Comparison of ENCODE assay signal across 1 cellular context in the genomic region with DNA sequence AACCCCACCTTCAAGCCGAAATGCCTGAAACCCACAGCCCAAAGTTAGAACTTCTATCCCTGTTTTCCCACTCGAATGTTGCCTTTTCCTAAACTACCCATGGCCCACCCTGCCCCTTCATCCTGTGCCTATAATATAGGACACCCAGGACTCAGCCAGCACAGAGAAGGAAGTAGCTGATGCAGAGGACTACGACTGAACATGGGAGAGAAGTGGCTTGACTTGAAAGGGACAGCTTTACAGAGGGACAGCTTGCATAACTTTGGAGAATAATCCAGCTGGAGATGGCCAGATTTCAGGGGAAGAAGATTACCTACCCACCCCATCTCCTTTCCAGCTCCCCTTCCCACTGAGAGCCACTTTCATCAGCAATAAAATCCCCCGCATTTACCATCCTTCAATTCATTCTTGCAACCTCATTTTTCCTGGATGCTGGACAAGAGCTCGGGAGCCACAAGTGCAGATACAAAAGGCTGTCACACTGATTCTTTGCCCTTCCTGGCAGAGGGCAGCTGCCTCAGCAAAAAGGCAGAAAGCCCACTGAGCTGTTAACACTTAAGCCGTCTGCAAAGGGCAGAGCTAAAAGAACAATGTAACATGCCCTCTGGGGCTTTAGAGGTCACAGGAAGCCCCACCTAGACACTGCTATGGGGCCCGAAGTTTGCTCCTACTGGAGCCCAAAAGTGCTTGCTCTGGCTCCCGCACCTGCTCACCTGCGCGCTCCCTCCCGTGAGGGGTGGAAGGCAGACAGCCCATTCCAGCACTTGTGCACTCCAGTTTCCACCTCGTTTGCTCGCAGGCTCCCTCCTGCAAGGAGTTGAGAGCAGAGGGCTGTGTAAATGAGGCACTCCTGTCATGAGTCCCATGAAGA.
TF ChIP-seq lines count a peak whose summit lies in the region.

No MANE protein-coding gene starts in this region.

TF ChIP-seq in GM23338, 12 proteins besides CTCF, POLR2A, EP300 and RAD21 (continued from another document):
- TF ChIP-seq EZH2phosphoT487 (IDR thresholded peaks at IDR 0.05; ENCODE audit: unreplicated experiment) (no peak), ZNF114 (CRISPR knock-in tag; IDR thresholded peaks at IDR 0.05) (no peak), CREB1 (CRISPR knock-in tag; IDR thresholded peaks at IDR 0.05; ENCODE audit: low read depth) (no peak), ZNF331 (CRISPR knock-in tag; IDR thresholded peaks at IDR 0.05; ENCODE audit: low read depth) (no peak), STAT1 (IDR thresholded peaks at IDR 0.05; ENCODE audit: unreplicated experiment) (no peak), POLR2AphosphoS5 (IDR thresholded peaks at IDR 0.05; ENCODE audit: low read depth) (no peak)
- TF ChIP-seq, protein P1, sequence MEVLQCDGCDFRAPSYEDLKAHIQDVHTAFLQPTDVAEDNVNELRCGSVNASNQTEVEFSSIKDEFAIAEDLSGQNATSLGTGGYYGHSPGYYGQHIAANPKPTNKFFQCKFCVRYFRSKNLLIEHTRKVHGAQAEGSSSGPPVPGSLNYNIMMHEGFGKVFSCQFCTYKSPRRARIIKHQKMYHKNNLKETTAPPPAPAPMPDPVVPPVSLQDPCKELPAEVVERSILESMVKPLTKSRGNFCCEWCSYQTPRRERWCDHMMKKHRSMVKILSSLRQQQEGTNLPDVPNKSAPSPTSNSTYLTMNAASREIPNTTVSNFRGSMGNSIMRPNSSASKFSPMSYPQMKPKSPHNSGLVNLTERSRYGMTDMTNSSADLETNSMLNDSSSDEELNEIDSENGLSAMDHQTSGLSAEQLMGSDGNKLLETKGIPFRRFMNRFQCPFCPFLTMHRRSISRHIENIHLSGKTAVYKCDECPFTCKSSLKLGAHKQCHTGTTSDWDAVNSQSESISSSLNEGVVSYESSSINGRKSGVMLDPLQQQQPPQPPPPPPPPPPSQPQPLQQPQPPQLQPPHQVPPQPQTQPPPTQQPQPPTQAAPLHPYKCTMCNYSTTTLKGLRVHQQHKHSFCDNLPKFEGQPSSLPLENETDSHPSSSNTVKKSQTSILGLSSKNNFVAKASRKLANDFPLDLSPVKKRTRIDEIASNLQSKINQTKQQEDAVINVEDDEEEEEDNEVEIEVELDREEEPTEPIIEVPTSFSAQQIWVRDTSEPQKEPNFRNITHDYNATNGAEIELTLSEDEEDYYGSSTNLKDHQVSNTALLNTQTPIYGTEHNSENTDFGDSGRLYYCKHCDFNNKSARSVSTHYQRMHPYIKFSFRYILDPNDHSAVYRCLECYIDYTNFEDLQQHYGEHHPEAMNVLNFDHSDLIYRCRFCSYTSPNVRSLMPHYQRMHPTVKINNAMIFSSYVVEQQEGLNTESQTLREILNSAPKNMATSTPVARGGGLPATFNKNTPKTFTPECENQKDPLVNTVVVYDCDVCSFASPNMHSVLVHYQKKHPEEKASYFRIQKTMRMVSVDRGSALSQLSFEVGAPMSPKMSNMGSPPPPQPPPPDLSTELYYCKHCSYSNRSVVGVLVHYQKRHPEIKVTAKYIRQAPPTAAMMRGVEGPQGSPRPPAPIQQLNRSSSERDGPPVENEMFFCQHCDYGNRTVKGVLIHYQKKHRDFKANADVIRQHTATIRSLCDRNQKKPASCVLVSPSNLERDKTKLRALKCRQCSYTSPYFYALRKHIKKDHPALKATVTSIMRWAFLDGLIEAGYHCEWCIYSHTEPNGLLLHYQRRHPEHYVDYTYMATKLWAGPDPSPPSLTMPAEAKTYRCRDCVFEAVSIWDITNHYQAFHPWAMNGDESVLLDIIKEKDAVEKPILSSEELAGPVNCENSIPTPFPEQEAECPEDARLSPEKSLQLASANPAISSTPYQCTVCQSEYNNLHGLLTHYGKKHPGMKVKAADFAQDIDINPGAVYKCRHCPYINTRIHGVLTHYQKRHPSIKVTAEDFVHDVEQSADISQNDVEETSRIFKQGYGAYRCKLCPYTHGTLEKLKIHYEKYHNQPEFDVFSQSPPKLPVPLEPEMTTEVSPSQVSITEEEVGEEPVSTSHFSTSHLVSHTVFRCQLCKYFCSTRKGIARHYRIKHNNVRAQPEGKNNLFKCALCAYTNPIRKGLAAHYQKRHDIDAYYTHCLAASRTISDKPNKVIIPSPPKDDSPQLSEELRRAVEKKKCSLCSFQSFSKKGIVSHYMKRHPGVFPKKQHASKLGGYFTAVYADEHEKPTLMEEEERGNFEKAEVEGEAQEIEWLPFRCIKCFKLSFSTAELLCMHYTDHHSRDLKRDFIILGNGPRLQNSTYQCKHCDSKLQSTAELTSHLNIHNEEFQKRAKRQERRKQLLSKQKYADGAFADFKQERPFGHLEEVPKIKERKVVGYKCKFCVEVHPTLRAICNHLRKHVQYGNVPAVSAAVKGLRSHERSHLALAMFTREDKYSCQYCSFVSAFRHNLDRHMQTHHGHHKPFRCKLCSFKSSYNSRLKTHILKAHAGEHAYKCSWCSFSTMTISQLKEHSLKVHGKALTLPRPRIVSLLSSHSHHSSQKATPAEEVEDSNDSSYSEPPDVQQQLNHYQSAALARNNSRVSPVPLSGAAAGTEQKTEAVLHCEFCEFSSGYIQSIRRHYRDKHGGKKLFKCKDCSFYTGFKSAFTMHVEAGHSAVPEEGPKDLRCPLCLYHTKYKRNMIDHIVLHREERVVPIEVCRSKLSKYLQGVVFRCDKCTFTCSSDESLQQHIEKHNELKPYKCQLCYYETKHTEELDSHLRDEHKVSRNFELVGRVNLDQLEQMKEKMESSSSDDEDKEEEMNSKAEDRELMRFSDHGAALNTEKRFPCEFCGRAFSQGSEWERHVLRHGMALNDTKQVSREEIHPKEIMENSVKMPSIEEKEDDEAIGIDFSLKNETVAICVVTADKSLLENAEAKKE (CRISPR knock-in tag; IDR thresholded peaks at IDR 0.05): no peak
- TF ChIP-seq, protein P2, sequence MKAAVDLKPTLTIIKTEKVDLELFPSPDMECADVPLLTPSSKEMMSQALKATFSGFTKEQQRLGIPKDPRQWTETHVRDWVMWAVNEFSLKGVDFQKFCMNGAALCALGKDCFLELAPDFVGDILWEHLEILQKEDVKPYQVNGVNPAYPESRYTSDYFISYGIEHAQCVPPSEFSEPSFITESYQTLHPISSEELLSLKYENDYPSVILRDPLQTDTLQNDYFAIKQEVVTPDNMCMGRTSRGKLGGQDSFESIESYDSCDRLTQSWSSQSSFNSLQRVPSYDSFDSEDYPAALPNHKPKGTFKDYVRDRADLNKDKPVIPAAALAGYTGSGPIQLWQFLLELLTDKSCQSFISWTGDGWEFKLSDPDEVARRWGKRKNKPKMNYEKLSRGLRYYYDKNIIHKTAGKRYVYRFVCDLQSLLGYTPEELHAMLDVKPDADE (IDR thresholded peaks at IDR 0.05): no peak
- TF ChIP-seq, protein P3, sequence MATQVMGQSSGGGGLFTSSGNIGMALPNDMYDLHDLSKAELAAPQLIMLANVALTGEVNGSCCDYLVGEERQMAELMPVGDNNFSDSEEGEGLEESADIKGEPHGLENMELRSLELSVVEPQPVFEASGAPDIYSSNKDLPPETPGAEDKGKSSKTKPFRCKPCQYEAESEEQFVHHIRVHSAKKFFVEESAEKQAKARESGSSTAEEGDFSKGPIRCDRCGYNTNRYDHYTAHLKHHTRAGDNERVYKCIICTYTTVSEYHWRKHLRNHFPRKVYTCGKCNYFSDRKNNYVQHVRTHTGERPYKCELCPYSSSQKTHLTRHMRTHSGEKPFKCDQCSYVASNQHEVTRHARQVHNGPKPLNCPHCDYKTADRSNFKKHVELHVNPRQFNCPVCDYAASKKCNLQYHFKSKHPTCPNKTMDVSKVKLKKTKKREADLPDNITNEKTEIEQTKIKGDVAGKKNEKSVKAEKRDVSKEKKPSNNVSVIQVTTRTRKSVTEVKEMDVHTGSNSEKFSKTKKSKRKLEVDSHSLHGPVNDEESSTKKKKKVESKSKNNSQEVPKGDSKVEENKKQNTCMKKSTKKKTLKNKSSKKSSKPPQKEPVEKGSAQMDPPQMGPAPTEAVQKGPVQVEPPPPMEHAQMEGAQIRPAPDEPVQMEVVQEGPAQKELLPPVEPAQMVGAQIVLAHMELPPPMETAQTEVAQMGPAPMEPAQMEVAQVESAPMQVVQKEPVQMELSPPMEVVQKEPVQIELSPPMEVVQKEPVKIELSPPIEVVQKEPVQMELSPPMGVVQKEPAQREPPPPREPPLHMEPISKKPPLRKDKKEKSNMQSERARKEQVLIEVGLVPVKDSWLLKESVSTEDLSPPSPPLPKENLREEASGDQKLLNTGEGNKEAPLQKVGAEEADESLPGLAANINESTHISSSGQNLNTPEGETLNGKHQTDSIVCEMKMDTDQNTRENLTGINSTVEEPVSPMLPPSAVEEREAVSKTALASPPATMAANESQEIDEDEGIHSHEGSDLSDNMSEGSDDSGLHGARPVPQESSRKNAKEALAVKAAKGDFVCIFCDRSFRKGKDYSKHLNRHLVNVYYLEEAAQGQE (IDR thresholded peaks at IDR 0.05; ENCODE audit: unreplicated experiment): no peak
